ENCODE assay signal across 1 cellular context in genomic region chrX:19647731-19648588, GRCh38.
TF ChIP-seq lines count a peak whose summit lies in the region.

No MANE protein-coding gene starts in this region.

TF ChIP-seq in WTC11, 78 proteins besides CTCF, POLR2A, EP300 and RAD21 (continued from another document):
- TF ChIP-seq, protein P1, sequence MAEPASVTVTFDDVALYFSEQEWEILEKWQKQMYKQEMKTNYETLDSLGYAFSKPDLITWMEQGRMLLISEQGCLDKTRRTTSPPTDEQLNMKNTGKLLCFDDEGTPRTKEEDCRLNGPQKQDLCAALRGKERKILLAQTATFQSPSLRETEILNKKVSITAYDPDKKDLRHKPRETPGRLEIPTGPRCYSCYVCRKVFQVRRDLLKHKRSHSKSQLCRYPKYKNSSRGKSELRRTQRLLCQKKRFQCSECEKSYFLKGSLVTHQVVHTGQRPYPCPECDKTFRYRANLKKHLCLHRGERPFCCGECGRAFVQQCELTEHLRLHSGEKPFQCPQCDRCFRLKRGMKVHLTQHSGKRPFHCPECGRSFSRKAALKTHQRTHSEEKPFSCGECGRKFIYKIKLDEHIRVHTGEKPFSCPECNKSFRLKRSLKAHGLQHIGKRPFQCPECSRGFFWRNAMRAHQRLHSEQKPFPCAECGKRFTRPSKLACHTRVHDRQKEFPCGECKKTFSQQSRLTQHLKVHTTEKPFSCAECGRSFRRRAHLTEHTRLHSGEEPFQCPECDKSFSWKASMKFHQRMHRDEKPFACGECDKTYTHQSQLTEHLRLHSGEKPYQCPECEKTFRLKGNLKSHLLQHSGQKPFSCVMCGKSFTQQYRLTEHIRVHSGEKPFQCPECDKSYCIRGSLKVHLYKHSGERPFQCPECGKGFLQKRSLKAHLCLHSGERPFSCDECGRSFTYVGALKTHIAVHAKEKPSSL (CRISPR knock-in tag; conservative IDR thresholded peaks at IDR 0.05): no peak
TF ChIP-seq in WTC11: peak in this region for 0.
